ENCODE assay signal across 8 cellular contexts in genomic region chr10:83542774-83543291, GRCh38.
A peak's percentile ranks its signal among the peaks of the same experiment; 100 is the strongest.
DNase-seq lines count a peak whose midpoint lies in the region; ATAC-seq and TF ChIP-seq lines count a peak whose summit lies in the region.

No MANE protein-coding gene starts in this region.

- ATAC-seq in HG03108 (IDR thresholded peaks at IDR 0.05; ENCODE audit: unreplicated experiment): peak; percentile 49
- ATAC-seq in stimulated activated naive CD8-positive, alpha-beta T cell treated with anti-CD3 and anti-CD28 coated beads, Interleukin-15, Interleukin-2, amounts not matched to agents 100 U/mL and 50 U/mL, for 24 hours: no peak
- no peak for ATAC-seq in HG03039 (IDR thresholded peaks at IDR 0.05; ENCODE audit: unreplicated experiment)

- no peaks in the 10 kb centered on the region for H3K9me3 Mint-ChIP-seq in type B pancreatic cell

- no peak overlapping the region for H3K9ac ChIP-seq in mammary epithelial cell (ENCODE audit: insufficient read depth, low read length)

- no peak overlapping the region for H3K27ac Mint-ChIP-seq in type B pancreatic cell

- DNase-seq in AG08395 (ENCODE audit: low spot score): peak; percentile 21
- DNase-seq in GM19240 (ENCODE audit: insufficient read length, low spot score): peak; percentile 6
- peak; percentile 6 for DNase-seq in mammary epithelial cell
- no peak for DNase-seq in stimulated activated naive CD8-positive, alpha-beta T cell treated with anti-CD3 and anti-CD28 coated beads, Interleukin-15, Interleukin-2, amounts not matched to agents 100 U/mL and 50 U/mL, for 24 hours
- no peak for DNase-seq in OCI-M1 (lab: John Stamatoyannopoulos, UW)
- DNase-seq in type B pancreatic cell (ENCODE audit: extremely low spot score, unreplicated experiment): no peak

- no peaks in the 10 kb centered on the region for H3K79me2 ChIP-seq in mammary epithelial cell (ENCODE audit: insufficient read depth, low read length)

- no peak overlapping the region for H3K4me2 ChIP-seq in mammary epithelial cell (ENCODE audit: insufficient read depth, low read depth, low read length)

- 94% methylated on average over 2 of the region's 2 CpGs for WGBS in mammary epithelial cell (ENCODE audit: low coverage, missing lambda C conversion rate)

- no peaks in the 10 kb centered on the region for H3K27me3 Mint-ChIP-seq in type B pancreatic cell

- no peaks in the 10 kb centered on the region for H3K36me3 Mint-ChIP-seq in type B pancreatic cell

- CTCF ChIA-PET in mammary epithelial cell (lab: Charles Lee; ENCODE audit: low non-redundant PET): no interaction called here

- no TSS peak for BruUV-seq in mammary epithelial cell (replicated peaks; lab: Mats Ljungman, UMichigan)

- no peaks in the 10 kb centered on the region for H3K9me3 ChIP-seq in mammary epithelial cell (replicated peaks; ENCODE audit: insufficient read depth, low read length)

- H3K4me3 ChIP-seq in mammary epithelial cell (replicated peaks in 1 of 3; ENCODE audit: insufficient read depth in 1 of 3, low read depth in 2 of 3, low read length in 3 of 3): no peak overlapping the region

- TF ChIP-seq CTCF in mammary epithelial cell (conservative IDR thresholded peaks at IDR 0.05 in 1 of 2, IDR thresholded peaks at IDR 0.05 in 1 of 2; ENCODE audit: extremely low read depth in 1 of 2, insufficient read depth in 1 of 2, low read depth in 1 of 2, low read length in 2 of 2) (no peak), type B pancreatic cell (conservative IDR thresholded peaks at IDR 0.05) (no peak)

- in situ Hi-C loops in mammary epithelial cell (cut with MboI; ENCODE audit: low sequenced_read_pairs in 2 of 2): no loop called here

- H3K4me1 Mint-ChIP-seq in type B pancreatic cell (ENCODE audit: unreplicated experiment): peaks cover 28% of the 10 kb centered on the region

- H3K4me1 ChIP-seq in mammary epithelial cell (ENCODE audit: insufficient read depth, low read length): no peaks in the 10 kb centered on the region

- H2AFZ ChIP-seq in mammary epithelial cell (ENCODE audit: low read depth, low read length): no peak overlapping the region

- no peaks in the 10 kb centered on the region for H3K27me3 ChIP-seq in mammary epithelial cell (ENCODE audit: insufficient read depth, low read length)

- H3K4me3 Mint-ChIP-seq in type B pancreatic cell: no peak overlapping the region

- no peaks in the 10 kb centered on the region for H4K20me1 ChIP-seq in mammary epithelial cell (ENCODE audit: insufficient read depth, low read length)

- intact Hi-C loops in mammary epithelial cell (cut with micrococcal nuclease): no loop called here

- dilution Hi-C loops in mammary epithelial cell (cut with HindIII; ENCODE audit: low sequenced_read_pairs): no loop called here

- H3K36me3 ChIP-seq in mammary epithelial cell (ENCODE audit: insufficient read depth, low read length): no peaks in the 10 kb centered on the region

- no peak overlapping the region for H3K27ac ChIP-seq in mammary epithelial cell (ENCODE audit: insufficient read depth, low read depth, low read length)

Comparison
In these comparisons a context has a peak if more than half of its experiments do, and no peak if none do; other contexts are left out.
1. DNase-seq: peak in AG08395 (single experiment), GM19240 (single experiment) and mammary epithelial cell (single experiment); none in stimulated activated naive CD8-positive, alpha-beta T cell treated with anti-CD3 and anti-CD28 coated beads, Interleukin-15, Interleukin-2, amounts not matched to agents 100 U/mL and 50 U/mL, for 24 hours (single experiment), OCI-M1 (single experiment) and type B pancreatic cell (single experiment).